In genomic region chr4:6696611-6697010, GRCh38 we compare ENCODE assay signal across 9 cellular contexts. TPM values are rescaled to one million over a fixed set of nuclear protein-coding genes. Genes with fewer than 3 reads are reported as not detected.
DNase-seq lines count a peak whose midpoint lies in the region; ATAC-seq, FAIRE-seq and TF ChIP-seq lines count a peak whose summit lies in the region.
"Had no signal": no experiment of that assay in that cellular context is flagged by ENCODE, and none has a peak within 500 bp of the region (broad histone marks: within the 10 kb centered on the region; RNA-seq: fewer than 3 reads in every experiment).

No MANE protein-coding gene starts in this region.

- H3K4me3 Mint-ChIP-seq in activated CD4-positive, alpha-beta T cell treated with anti-CD3 and anti-CD28 coated beads, Interleukin-2, amount 10 ng/mL, durations not matched to agents 24 days and 14 days = peak overlapping the region; percentile 72
- H3K4me3 Mint-ChIP-seq: endodermal cell had no signal

- H3K27ac Mint-ChIP-seq in activated CD4-positive, alpha-beta T cell treated with anti-CD3 and anti-CD28 coated beads, Interleukin-2, amount 10 ng/mL, durations not matched to agents 24 days and 14 days = peak overlapping the region; percentile 97
- H3K27ac Mint-ChIP-seq in activated naive CD4-positive, alpha-beta T cell treated with anti-CD3 and anti-CD28 coated beads, Interleukin-2, amount 50 U/mL, for 72 hours = peak overlapping the region; percentile 94 to 96
- H3K27ac Mint-ChIP-seq: endodermal cell had no signal

- no peaks in the 10 kb centered on the region for H3K9me3 ChIP-seq in suprapubic skin
- no peaks in the 10 kb centered on the region for H3K9me3 ChIP-seq in left lung

- no peak for DNase-seq in activated CD4-positive, alpha-beta T cell treated with anti-CD3 and anti-CD28 coated beads, Interleukin-2, amount 10 ng/mL, durations not matched to agents 24 days and 14 days
- no peak for DNase-seq in activated CD4-positive, alpha-beta T cell treated with anti-CD3 and anti-CD28 coated beads, Interleukin-2, amount 50 U/mL, for 1 hour
- no peak for DNase-seq in activated naive CD4-positive, alpha-beta T cell treated with anti-CD3 and anti-CD28 coated beads, Interleukin-2, amount 50 U/mL, for 72 hours (ENCODE audit: low spot score in 2 of 2)
- DNase-seq in islet precursor cell = peak; percentile 50
- no peak for DNase-seq in suprapubic skin (ENCODE audit: low spot score in 2 of 2)
- DNase-seq in RPMI8226 = no peak
- DNase-seq in left lung = no peak
- no peak for DNase-seq in GM12891 (ENCODE audit: insufficient read length, low spot score)

- 41% methylated on average over 6 of the region's 8 CpGs for WGBS in suprapubic skin

- H3K27me3 Mint-ChIP-seq in activated CD4-positive, alpha-beta T cell treated with anti-CD3 and anti-CD28 coated beads, Interleukin-2, amount 10 ng/mL, durations not matched to agents 24 days and 14 days = no peaks in the 10 kb centered on the region

- peak; percentile 72 to 78 for ATAC-seq in activated naive CD4-positive, alpha-beta T cell treated with anti-CD3 and anti-CD28 coated beads, Interleukin-2, amount 50 U/mL, for 72 hours
- ATAC-seq in left lung = no peak

- peak overlapping the region; percentile 84 for H3K27ac ChIP-seq in suprapubic skin
- peak overlapping the region in 1 of 2 donors; percentile 87 for H3K27ac ChIP-seq in left lung

- intact Hi-C loops in activated CD4-positive, alpha-beta T cell treated with anti-CD3 and anti-CD28 coated beads, Interleukin-2, amount 10 ng/mL, durations not matched to agents 24 days and 14 days (cut with micrococcal nuclease) = loop anchor here (1.0 to 2.0 kb wide), 3 partner anchors 9 to 22 kb away; partner anchors contain the start of gene MRFAP1L1
- intact Hi-C loops in left lung (cut with DNase I) = no loop called here

- peaks cover 65% of the 10 kb centered on the region for H3K4me1 Mint-ChIP-seq in activated CD4-positive, alpha-beta T cell treated with anti-CD3 and anti-CD28 coated beads, Interleukin-2, amount 10 ng/mL, durations not matched to agents 24 days and 14 days
- H3K4me1 Mint-ChIP-seq: endodermal cell had no signal

- H3K4me1 ChIP-seq in suprapubic skin (peaks cover 36% of the 10 kb centered on the region), left lung (peaks cover 6 to 51% of the 10 kb centered on the region in 2 donors)

- no peak for FAIRE-seq in GM12891 (lab: Jason Lieb, UNC)

- no peak for TF ChIP-seq EP300 in suprapubic skin (IDR thresholded peaks at IDR 0.05)

- no peak for TF ChIP-seq POLR2A in suprapubic skin (IDR thresholded peaks at IDR 0.05)
- no peak for TF ChIP-seq POLR2A in GM12891 (IDR thresholded peaks at IDR 0.05; ENCODE audit: low read depth, low read length)

- H3K9me3 Mint-ChIP-seq in activated CD4-positive, alpha-beta T cell treated with anti-CD3 and anti-CD28 coated beads, Interleukin-2, amount 10 ng/mL, durations not matched to agents 24 days and 14 days = no peaks in the 10 kb centered on the region
- no peaks in the 10 kb centered on the region for H3K9me3 Mint-ChIP-seq in activated naive CD4-positive, alpha-beta T cell treated with anti-CD3 and anti-CD28 coated beads, Interleukin-2, amount 50 U/mL, for 72 hours

- H3K27me3 ChIP-seq in suprapubic skin (no peaks in the 10 kb centered on the region), left lung (no peaks in the 10 kb centered on the region)

- peaks cover 10% of the 10 kb centered on the region for H3K36me3 Mint-ChIP-seq in activated CD4-positive, alpha-beta T cell treated with anti-CD3 and anti-CD28 coated beads, Interleukin-2, amount 10 ng/mL, durations not matched to agents 24 days and 14 days (ENCODE audit: low read depth)
- H3K36me3 Mint-ChIP-seq in activated naive CD4-positive, alpha-beta T cell treated with anti-CD3 and anti-CD28 coated beads, Interleukin-2, amount 50 U/mL, for 72 hours = no peaks in the 10 kb centered on the region

- peaks cover 16% of the 10 kb centered on the region for H3K36me3 ChIP-seq in suprapubic skin
- no peaks in the 10 kb centered on the region for H3K36me3 ChIP-seq in left lung

- TF ChIP-seq CTCF in suprapubic skin (IDR thresholded peaks at IDR 0.05) (no peak), left lung (IDR thresholded peaks at IDR 0.05) (no peak)

- H3K4me3 ChIP-seq in suprapubic skin = no peak overlapping the region
- no peak overlapping the region for H3K4me3 ChIP-seq in left lung

TF ChIP-seq in GM12891, 5 proteins besides CTCF, POLR2A, EP300 and RAD21:
- TF ChIP-seq SPI1 (IDR thresholded peaks at IDR 0.05; ENCODE audit: low read depth, low read length) = no peak
- no peak for TF ChIP-seq POU2F2 (IDR thresholded peaks at IDR 0.05; ENCODE audit: low read depth, low read length)
- TF ChIP-seq POLR2AphosphoS5 (IDR thresholded peaks at IDR 0.05; ENCODE audit: low read depth, low read length) = no peak
- no peak for TF ChIP-seq PAX5 (IDR thresholded peaks at IDR 0.05; ENCODE audit: insufficient read depth, low read length, severe bottlenecking)
- no peak for TF ChIP-seq TAF1 (IDR thresholded peaks at IDR 0.05; ENCODE audit: low read depth, low read length)

RNA-seq across cellular contexts. Expression of gene S100P, which starts 2.9 kb away (rescaled TPM):
- total RNA-seq in activated CD4-positive, alpha-beta T cell treated with anti-CD3 and anti-CD28 coated beads, Interleukin-2, amount 10 ng/mL, durations not matched to agents 24 days and 14 days = 2.1 and 2.8 TPM in 2 replicates
- total RNA-seq in activated naive CD4-positive, alpha-beta T cell treated with anti-CD3 and anti-CD28 coated beads, Interleukin-2, amount 50 U/mL, for 72 hours = 1 to 10 TPM in 1 of 2 donors, not detected in 1; 1.7 TPM
- total RNA-seq in suprapubic skin (10 to 100 TPM in 2 of 4 donors, 1 to 10 TPM in 2; 4.7 to 27.7 (median 9.3) TPM), left lung (10 to 100 TPM in 1 of 2 donors, 1 to 10 TPM in 1; 5.9 to 85.0 TPM)
- polyA plus RNA-seq in GM12891 (2012; ENCODE audit: low read depth, missing spikeins) = not detected
- total RNA-seq: endodermal cell had no signal

RNA-seq across cellular contexts. Expression of gene MRFAP1L1, which starts 13.1 kb away (rescaled TPM):
- 51.4 TPM in 2 replicates for total RNA-seq in activated CD4-positive, alpha-beta T cell treated with anti-CD3 and anti-CD28 coated beads, Interleukin-2, amount 10 ng/mL, durations not matched to agents 24 days and 14 days
- total RNA-seq in activated naive CD4-positive, alpha-beta T cell treated with anti-CD3 and anti-CD28 coated beads, Interleukin-2, amount 50 U/mL, for 72 hours = 10 to 100 TPM; 23.1 to 40.5 TPM
- total RNA-seq in suprapubic skin = 10 to 100 TPM; 40.6 to 63.4 (median 53.4) TPM
- 10 to 100 TPM; 43.3 to 46.2 TPM for total RNA-seq in left lung
- polyA plus RNA-seq in GM12891 (2012; ENCODE audit: low read depth, missing spikeins) = 27.7 TPM

RNA-seq across cellular contexts. Expression of gene BLOC1S4, which starts 19.4 kb away (rescaled TPM):
- total RNA-seq in activated CD4-positive, alpha-beta T cell treated with anti-CD3 and anti-CD28 coated beads, Interleukin-2, amount 10 ng/mL, durations not matched to agents 24 days and 14 days = 20.1 and 21.4 TPM in 2 replicates
- 10 to 100 TPM in 1 of 2 donors, 1 to 10 TPM in 1; 7.2 to 15.9 TPM for total RNA-seq in activated naive CD4-positive, alpha-beta T cell treated with anti-CD3 and anti-CD28 coated beads, Interleukin-2, amount 50 U/mL, for 72 hours
- 10 to 100 TPM in 3 of 4 donors, 1 to 10 TPM in 1; 5.1 to 20.2 (median 14.8) TPM for total RNA-seq in suprapubic skin
- total RNA-seq in left lung = 10 to 100 TPM; 10.8 to 11.1 TPM
- 10.5 TPM for polyA plus RNA-seq in GM12891 (2012; ENCODE audit: low read depth, missing spikeins)

RNA-seq across cellular contexts. Expression of gene MRFAP1, which starts 56.1 kb away (rescaled TPM):
- 122 TPM in 2 replicates for total RNA-seq in activated CD4-positive, alpha-beta T cell treated with anti-CD3 and anti-CD28 coated beads, Interleukin-2, amount 10 ng/mL, durations not matched to agents 24 days and 14 days
- total RNA-seq in activated naive CD4-positive, alpha-beta T cell treated with anti-CD3 and anti-CD28 coated beads, Interleukin-2, amount 50 U/mL, for 72 hours = 100 to 1,000 TPM in 1 of 2 donors, 10 to 100 TPM in 1; 72.7 to 114 TPM
- 100 to 1,000 TPM; 143 to 214 (median 163) TPM for total RNA-seq in suprapubic skin
- 100 to 1,000 TPM; 256 to 273 TPM for total RNA-seq in left lung
- 84.5 TPM for polyA plus RNA-seq in GM12891 (2012; ENCODE audit: low read depth, missing spikeins)
